ENCODE assay signal across 8 cellular contexts in the genomic region with DNA sequence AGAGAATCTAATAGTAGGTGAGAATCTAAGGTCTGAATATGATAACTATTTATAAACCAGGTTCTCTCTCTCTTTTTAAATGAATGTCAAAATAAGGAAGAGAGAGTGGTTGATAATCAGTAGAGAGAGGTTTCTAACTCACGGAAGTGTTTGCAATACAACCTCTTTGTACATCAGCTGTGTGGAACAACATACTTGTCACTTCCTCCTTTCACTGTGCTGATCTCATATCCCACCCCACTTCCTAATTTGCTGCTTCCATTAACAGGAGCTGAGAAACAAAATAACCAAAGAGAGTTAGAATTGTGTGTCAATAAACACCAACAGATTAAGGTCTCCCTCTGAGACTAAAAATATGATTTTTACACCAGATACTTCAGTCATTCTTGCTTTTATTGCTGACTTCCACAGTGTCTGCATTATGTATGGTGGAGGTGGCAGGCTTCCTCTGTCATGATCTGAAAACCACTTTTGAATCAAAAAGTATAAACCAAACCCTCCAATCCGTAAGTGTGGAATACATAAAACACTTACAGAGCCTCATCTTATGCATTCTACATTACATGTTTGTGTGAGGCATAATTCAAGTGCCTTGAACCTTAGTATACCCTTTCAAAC. TPM values are rescaled to one million over a fixed set of nuclear protein-coding genes. Genes with fewer than 3 reads are reported as not detected.
DNase-seq lines count a peak whose midpoint lies in the region; ATAC-seq, FAIRE-seq and TF ChIP-seq lines count a peak whose summit lies in the region.

No MANE protein-coding gene starts in this region.

- H4K5ac ChIP-seq in mesendoderm (ENCODE audit: low read length): no peak overlapping the region

- peaks cover 37% of the 10 kb centered on the region for H3K4me1 ChIP-seq in A549
- H3K4me1 ChIP-seq in neutrophil (ENCODE audit: control insufficient read depth in 1 of 2, insufficient read depth in 1 of 2, low read depth in 1 of 2, low read length in 1 of 2): peaks cover 81 to 90% of the 10 kb centered on the region in 2 experiments
- peaks cover 13% of the 10 kb centered on the region for H3K4me1 ChIP-seq in mesendoderm (ENCODE audit: control insufficient read depth, low read depth, low read length)

- no peaks in the 10 kb centered on the region for H3K27me3 Mint-ChIP-seq in activated naive CD8-positive, alpha-beta T cell treated with anti-CD3 and anti-CD28 coated beads, Interleukin-2, amount 10 ng/mL, durations not matched to agents 7 days and 5 days
- peaks cover 33% of the 10 kb centered on the region for H3K27me3 Mint-ChIP-seq in T-helper 2 cell treated with Interferon-gamma antibody and Interleukin-4, amounts not matched to agents 5 μg/mL and 100 μg/mL, for 36 hours (ENCODE audit: low read depth)

- TF ChIP-seq CTCF in A549 (IDR thresholded peaks at IDR 0.05): no peak
- TF ChIP-seq CTCF in neutrophil (IDR thresholded peaks at IDR 0.05): no peak

- H3K79me1 ChIP-seq in mesendoderm (ENCODE audit: low read length): peaks cover 19% of the 10 kb centered on the region

- peaks cover 46% of the 10 kb centered on the region for H3K4me1 Mint-ChIP-seq in activated naive CD8-positive, alpha-beta T cell treated with anti-CD3 and anti-CD28 coated beads, Interleukin-2, amount 10 ng/mL, durations not matched to agents 7 days and 5 days
- peaks cover 39% of the 10 kb centered on the region for H3K4me1 Mint-ChIP-seq in T-helper 2 cell treated with Interferon-gamma antibody and Interleukin-4, amounts not matched to agents 5 μg/mL and 100 μg/mL, for 36 hours (ENCODE audit: low read depth)

- CTCF ChIA-PET in A549 (lab: Yijun Ruan, JAX): interaction anchor here (1.9 kb wide), 1 partner anchor 9 kb away, joined by 6 read pairs; no protein-coding TSS in a partner anchor

- no peaks in the 10 kb centered on the region for H3K9me3 Mint-ChIP-seq in activated naive CD8-positive, alpha-beta T cell treated with anti-CD3 and anti-CD28 coated beads, Interleukin-2, amount 10 ng/mL, durations not matched to agents 7 days and 5 days
- H3K9me3 Mint-ChIP-seq in T-helper 2 cell treated with Interferon-gamma antibody and Interleukin-4, amounts not matched to agents 5 μg/mL and 100 μg/mL, for 36 hours: no peaks in the 10 kb centered on the region

- no peak overlapping the region for H3K23ac ChIP-seq in mesendoderm (ENCODE audit: low read length)

- no peaks in the 10 kb centered on the region for H3K27me3 ChIP-seq in neutrophil
- H3K27me3 ChIP-seq in mesendoderm (ENCODE audit: insufficient read depth, low read length, poor library complexity): no peaks in the 10 kb centered on the region

- H3K4me2 ChIP-seq in A549: peak overlapping the region; percentile 48
- H3K4me2 ChIP-seq in mesendoderm (ENCODE audit: low read length): no peak overlapping the region

- H3K9ac ChIP-seq in mesendoderm (ENCODE audit: low read length): no peak overlapping the region

- H2AK5ac ChIP-seq in mesendoderm (ENCODE audit: low read length): no peak overlapping the region

- H3K79me2 ChIP-seq in mesendoderm (ENCODE audit: control insufficient read depth, insufficient read depth, low read length): peaks cover 37% of the 10 kb centered on the region

- 69% methylated on average over 2 of the region's 2 CpGs for WGBS in A549 (ENCODE audit: missing lambda C conversion rate)
- no CpG with 5 or more reads among the region's 2 CpGs for WGBS in mesendoderm (ENCODE audit: extremely low coverage, insufficient coverage, low lambda C conversion rate)

- no peak overlapping the region for H3K18ac ChIP-seq in mesendoderm (ENCODE audit: low read length)

- H3K36me3 ChIP-seq in neutrophil (no peaks in the 10 kb centered on the region), mesendoderm (ENCODE audit: control insufficient read depth, insufficient read depth, low read length) (no peaks in the 10 kb centered on the region)

- POLR2A ChIA-PET in A549 (lab: Yijun Ruan, JAX): no interaction called here
- POLR2A ChIA-PET in activated naive CD8-positive, alpha-beta T cell treated with anti-CD3 and anti-CD28 coated beads, Interleukin-2, amount 10 ng/mL, durations not matched to agents 7 days and 5 days (lab: Charles Lee): interaction anchor here (6.1 kb wide), 1 partner anchor 24 kb away, joined by 35 read pairs; the partner anchor contains the start of gene CACUL1

- peak overlapping the region; percentile 66 for H3K27ac Mint-ChIP-seq in activated naive CD8-positive, alpha-beta T cell treated with anti-CD3 and anti-CD28 coated beads, Interleukin-2, amount 10 ng/mL, durations not matched to agents 7 days and 5 days
- no peak overlapping the region for H3K27ac Mint-ChIP-seq in T-helper 2 cell treated with Interferon-gamma antibody and Interleukin-4, amounts not matched to agents 5 μg/mL and 100 μg/mL, for 36 hours

- FAIRE-seq in A549 (lab: Jason Lieb, UNC): no peak

- no peak overlapping the region for H3K4ac ChIP-seq in mesendoderm (ENCODE audit: low read depth, low read length)

- H3K9me3 ChIP-seq in A549 (no peaks in the 10 kb centered on the region), neutrophil (no peaks in the 10 kb centered on the region)

- H3K27ac ChIP-seq in A549 (no peak overlapping the region), neutrophil (peak overlapping the region; percentile 99), mesendoderm (ENCODE audit: low read depth, low read length) (no peak overlapping the region)

- TF ChIP-seq RAD21 in A549 (conservative IDR thresholded peaks at IDR 0.05 in 1 of 2, IDR thresholded peaks at IDR 0.05 in 1 of 2): no peak

- H3K4me3 Mint-ChIP-seq in activated naive CD8-positive, alpha-beta T cell treated with anti-CD3 and anti-CD28 coated beads, Interleukin-2, amount 10 ng/mL, durations not matched to agents 7 days and 5 days: peak overlapping the region; percentile 26
- H3K4me3 Mint-ChIP-seq in T-helper 2 cell treated with Interferon-gamma antibody and Interleukin-4, amounts not matched to agents 5 μg/mL and 100 μg/mL, for 36 hours: no peak overlapping the region

- DNase-seq in A549 (ENCODE audit: low read depth in 1 of 2, low spot score in 1 of 2) (no peak), mesendoderm (no peak), HuH-7.5 (ENCODE audit: low spot score) (no peak)
- no peak for DNase-seq in activated naive CD8-positive, alpha-beta T cell treated with anti-CD3 and anti-CD28 coated beads, Interleukin-2, amount 10 ng/mL, durations not matched to agents 7 days and 5 days
- no peak for DNase-seq in T-helper 2 cell treated with Interferon-gamma antibody and Interleukin-4, amounts not matched to agents 5 μg/mL and 100 μg/mL, for 36 hours (ENCODE audit: low spot score)

- no peak overlapping the region for H3K56ac ChIP-seq in mesendoderm (ENCODE audit: low read length)

- ATAC-seq in A549 (peak in 1 of 2 experiments; percentile 35; a peak in 1 of 6 replicates), GM19328 (IDR thresholded peaks at IDR 0.05; ENCODE audit: unreplicated experiment) (peak; percentile 85), HG03196 (IDR thresholded peaks at IDR 0.05; ENCODE audit: unreplicated experiment) (peak; percentile 80)
- ATAC-seq in activated naive CD8-positive, alpha-beta T cell treated with anti-CD3 and anti-CD28 coated beads, Interleukin-2, amount 10 ng/mL, durations not matched to agents 7 days and 5 days (ENCODE audit: low read depth): peak; percentile 65

- H3K4me3 ChIP-seq in A549 (no peak overlapping the region), neutrophil (ENCODE audit: low read depth in 1 of 2, low read length in 1 of 2) (peak overlapping the region; percentile 48 to 57), mesendoderm (ENCODE audit: low read length) (no peak overlapping the region)

- no peak overlapping the region for H2BK5ac ChIP-seq in mesendoderm (ENCODE audit: low read length)

- H2BK15ac ChIP-seq in mesendoderm (replicated peaks; ENCODE audit: low read depth): no peak overlapping the region

- H3K36me3 Mint-ChIP-seq in activated naive CD8-positive, alpha-beta T cell treated with anti-CD3 and anti-CD28 coated beads, Interleukin-2, amount 10 ng/mL, durations not matched to agents 7 days and 5 days: peaks cover 3% of the 10 kb centered on the region
- H3K36me3 Mint-ChIP-seq in T-helper 2 cell treated with Interferon-gamma antibody and Interleukin-4, amounts not matched to agents 5 μg/mL and 100 μg/mL, for 36 hours (ENCODE audit: low read depth): peaks cover 9% of the 10 kb centered on the region

- H4K8ac ChIP-seq in mesendoderm (ENCODE audit: low read depth, low read length): no peak overlapping the region

- no peak overlapping the region for H2BK120ac ChIP-seq in mesendoderm (ENCODE audit: low read depth, low read length)

- TF ChIP-seq POLR2A in A549 (IDR thresholded peaks at IDR 0.05; ENCODE audit: low read length): no peak

- TF ChIP-seq EP300 in A549 (IDR thresholded peaks at IDR 0.05): no peak

TF ChIP-seq in A549, 52 proteins besides CTCF, POLR2A, EP300 and RAD21 (continues in another document):
- TF ChIP-seq ZSCAN20 (CRISPR knock-in tag; IDR thresholded peaks at IDR 0.05): no peak
- TF ChIP-seq CHD2 (IDR thresholded peaks at IDR 0.05; ENCODE audit: low read length, partially characterized antibody): no peak
- no peak for TF ChIP-seq POLR2AphosphoS2 (conservative IDR thresholded peaks at IDR 0.05; ENCODE audit: low read length)
- TF ChIP-seq RCOR1 (IDR thresholded peaks at IDR 0.05; ENCODE audit: low read depth, low read length): no peak
- TF ChIP-seq ELK1 (IDR thresholded peaks at IDR 0.05; ENCODE audit: low read depth, low read length): no peak
- no peak for TF ChIP-seq SMC3 (IDR thresholded peaks at IDR 0.05)
- no peak for TF ChIP-seq SREBF2 (IDR thresholded peaks at IDR 0.05)
- TF ChIP-seq FOXS1 (CRISPR knock-in tag; IDR thresholded peaks at IDR 0.05): no peak
- no peak for TF ChIP-seq HOXB13 (CRISPR knock-in tag; IDR thresholded peaks at IDR 0.05; ENCODE audit: low read depth)
- no peak for TF ChIP-seq TFCP2L1 (CRISPR knock-in tag; IDR thresholded peaks at IDR 0.05)

RNA-seq across cellular contexts. Expression of gene CACUL1, which starts 25.0 kb away (rescaled TPM):
- polyA plus RNA-seq in A549 (2011; rRNA removed) (14.3 and 15.6 TPM in 2 replicates), A549 (2017; fragmentation: RNase III; extraction: RNeasy Plus Mini Kit Qiagen cat#74134 plus additional on column Dnase treatment) (8.7 to 10.7 TPM (median 9.3 TPM) in 3 replicates)
- 2.6 and 3.2 TPM in 2 replicates for polyA plus RNA-seq in A549 (2012; cell fraction: cytosol; rRNA removed)
- polyA plus RNA-seq in A549 (2012; cell fraction: nucleus; rRNA removed): 2.2 and 3.1 TPM in 2 replicates
- 13.5 and 17.5 TPM in 2 replicates for polyA minus RNA-seq in A549 (2011; rRNA and poly(A)+ RNA removed)
- total RNA-seq in activated naive CD8-positive, alpha-beta T cell treated with anti-CD3 and anti-CD28 coated beads, Interleukin-2, amount 10 ng/mL, durations not matched to agents 7 days and 5 days: 10 to 100 TPM; 26.3 to 31.3 TPM
- 46.3 TPM for polyA plus RNA-seq in mesendoderm (2013, experiment 1 of 2)
- 44.2 TPM for polyA plus RNA-seq in mesendoderm (2013, experiment 2 of 2)

Comparison
In these comparisons a context has a peak if more than half of its experiments do, and no peak if none do; other contexts are left out.
1. H3K4me3 ChIP-seq: peak in neutrophil (2 of 2); none in A549 (single experiment) and mesendoderm (single experiment).